Comparison of ENCODE assay signal across 9 cellular contexts in genomic region chr10:22010973-22011408, GRCh38. TPM values are rescaled to one million over a fixed set of nuclear protein-coding genes. Genes with fewer than 3 reads are reported as not detected.
DNase-seq lines count a peak whose midpoint lies in the region; ATAC-seq, FAIRE-seq and TF ChIP-seq lines count a peak whose summit lies in the region.
"Had no signal": no experiment of that assay in that cellular context is flagged by ENCODE, and none has a peak within 500 bp of the region (broad histone marks: within the 10 kb centered on the region; RNA-seq: fewer than 3 reads in every experiment).

No MANE protein-coding gene starts in this region.

- DNase-seq in AG09309 (ENCODE audit: low read depth), result no peak
- DNase-seq in GM06990 (ENCODE audit: extremely low read depth, insufficient read length), result no peak
- no peak for DNase-seq in kidney
- no peak for DNase-seq in HTR-8/SVneo (ENCODE audit: insufficient read length, low spot score)
- no peak for DNase-seq in HuH-7.5 (ENCODE audit: low spot score)
- DNase-seq in DMS79 (lab: John Stamatoyannopoulos, UW), result no peak
- DNase-seq: upper lobe of left lung had no signal

- TF ChIP-seq CTCF in AG09309 (IDR thresholded peaks at IDR 0.05; ENCODE audit: control insufficient read depth, insufficient read depth, low read depth, low read length, missing control alignments) (peak; percentile 18), GM06990 (IDR thresholded peaks at IDR 0.05; ENCODE audit: insufficient read depth, low read length, poor library complexity, severe bottlenecking) (peak; percentile 28), kidney (IDR thresholded peaks at IDR 0.05; ENCODE audit: borderline replicate concordance, extremely low read depth, insufficient read depth) (peak; percentile 10)

- H3K36me3 ChIP-seq in GM06990 (ENCODE audit: control insufficient read depth, insufficient read depth, low read length), result no peaks in the 10 kb centered on the region
- no peaks in the 10 kb centered on the region for H3K36me3 ChIP-seq in kidney (ENCODE audit: control insufficient read depth in 1 of 2, insufficient read depth in 2 of 2, low read length in 2 of 2)
- H3K36me3 ChIP-seq: upper lobe of left lung had no signal

- no peaks in the 10 kb centered on the region for H3K27me3 ChIP-seq in GM06990 (replicated peaks; ENCODE audit: control insufficient read depth, insufficient read depth, low read length)
- H3K27me3 ChIP-seq: upper lobe of left lung had no signal

- no peak overlapping the region for H3K4me3 ChIP-seq in AG09309 (ENCODE audit: control insufficient read depth, low read depth, low read length)
- H3K4me3 ChIP-seq in GM06990 (replicated peaks; ENCODE audit: low read depth, low read length), result no peak overlapping the region
- H3K4me3 ChIP-seq in kidney (ENCODE audit: low read length in 2 of 2), result no peak overlapping the region
- H3K4me3 ChIP-seq: upper lobe of left lung had no signal

- no peaks in the 10 kb centered on the region for H3K9me3 ChIP-seq in kidney (ENCODE audit: control insufficient read depth in 1 of 2, low read length in 2 of 2)
- H3K9me3 ChIP-seq: upper lobe of left lung had no signal

- FAIRE-seq in TTC549 (lab: Jason Lieb, UNC) (peak; percentile 73), kidney (lab: Jason Lieb, UNC) (peak; percentile 98), HTR-8/SVneo (lab: Jason Lieb, UNC) (no peak)

- H3K4me1 ChIP-seq in kidney (ENCODE audit: control insufficient read depth in 1 of 2, insufficient read depth in 1 of 2, low read depth in 1 of 2, low read length in 2 of 2), result no peaks in the 10 kb centered on the region

- no peak overlapping the region for H3K9ac ChIP-seq in kidney (ENCODE audit: low read length in 2 of 2)

- no peak for ATAC-seq in GM18873 (IDR thresholded peaks at IDR 0.05; ENCODE audit: low FRiP score, unreplicated experiment)

- no peak overlapping the region for H3K27ac ChIP-seq in kidney (ENCODE audit: low read depth in 2 of 2, low read length in 2 of 2)
- H3K27ac ChIP-seq: upper lobe of left lung had no signal

- intact Hi-C loops in kidney (cut with DNase I), result no loop called here

RNA-seq across cellular contexts. Expression of gene DNAJC1, which starts 7.5 kb away (rescaled TPM):
- 33.4 TPM for total RNA-seq in kidney
- polyA plus RNA-seq in kidney (ENCODE audit: insufficient read depth, low read depth, low replicate concordance), result 34.8 TPM
